ENCODE assay signal across 2 cellular contexts in genomic region chr6:41655706-41656668, GRCh38.
TF ChIP-seq lines count a peak whose summit lies in the region.

No MANE protein-coding gene starts in this region.

TF ChIP-seq in IMR-90, 13 proteins besides CTCF, POLR2A, EP300 and RAD21 (continued from another document):
- TF ChIP-seq BHLHE40 (IDR thresholded peaks at IDR 0.05; ENCODE audit: low read depth, low read length) (peak; percentile 20; the same call in 1 of the 2 replicates), CEBPB (IDR thresholded peaks at IDR 0.05; ENCODE audit: low read depth, low read length) (no peak)

TF ChIP-seq in SK-N-SH, 30 proteins besides CTCF, POLR2A, EP300 and RAD21 (continued from another document):
- TF ChIP-seq TAF1 (IDR thresholded peaks at IDR 0.05; ENCODE audit: borderline replicate concordance, low read depth, low read length) (no peak), YY1 (IDR thresholded peaks at IDR 0.05; ENCODE audit: low read depth) (no peak), MXI1 (IDR thresholded peaks at IDR 0.05; ENCODE audit: low read depth, low read length) (no peak), IRF3 (IDR thresholded peaks at IDR 0.05; ENCODE audit: low read depth, low read length) (no peak), SIN3A (IDR thresholded peaks at IDR 0.05; ENCODE audit: borderline replicate concordance, low read depth, low read length) (no peak), USF1 (IDR thresholded peaks at IDR 0.05; ENCODE audit: borderline replicate concordance, low read depth) (no peak), MAX (IDR thresholded peaks at IDR 0.05; ENCODE audit: low read depth) (no peak), ELF1 (IDR thresholded peaks at IDR 0.05) (no peak), RFX5 (IDR thresholded peaks at IDR 0.05; ENCODE audit: low read length) (no peak), GATA2 (CRISPR knock-in tag; IDR thresholded peaks at IDR 0.05) (no peak), RXRA (IDR thresholded peaks at IDR 0.05; ENCODE audit: borderline replicate concordance, low read depth) (no peak), REST (IDR thresholded peaks at IDR 0.05; ENCODE audit: low read depth, low read length) (no peak), PBX3 (IDR thresholded peaks at IDR 0.05) (no peak)
